ENCODE assay signal across 12 cellular contexts in genomic region chr5:72584466-72584865, GRCh38.
DNase-seq lines count a peak whose midpoint lies in the region; FAIRE-seq and TF ChIP-seq lines count a peak whose summit lies in the region.
"Had no signal": no experiment of that assay in that cellular context is flagged by ENCODE, and none has a peak within 500 bp of the region (broad histone marks: within the 10 kb centered on the region; RNA-seq: fewer than 3 reads in every experiment).

No MANE protein-coding gene starts in this region.

- TF ChIP-seq POLR2A in transverse colon (IDR thresholded peaks at IDR 0.05) (no peak), vagina (IDR thresholded peaks at IDR 0.05) (no peak), esophagus muscularis mucosa (IDR thresholded peaks at IDR 0.05; ENCODE audit: low read depth) (no peak)

- TF ChIP-seq CTCF in transverse colon (IDR thresholded peaks at IDR 0.05) (no peak), vagina (IDR thresholded peaks at IDR 0.05) (no peak), esophagus muscularis mucosa (IDR thresholded peaks at IDR 0.05) (no peak)

- H3K36me3 ChIP-seq in transverse colon, result no peaks in the 10 kb centered on the region
- H3K36me3 ChIP-seq in vagina, result no peaks in the 10 kb centered on the region
- H3K36me3 ChIP-seq in esophagus muscularis mucosa, result no peaks in the 10 kb centered on the region

- intact Hi-C loops in transverse colon (cut with DNase I; ENCODE audit: low total_unique reads) (no loop called here), vagina (cut with DNase I) (no loop called here), esophagus muscularis mucosa (cut with DNase I) (no loop called here)

- H3K27ac ChIP-seq in transverse colon (no peak overlapping the region), vagina (no peak overlapping the region), esophagus muscularis mucosa (replicated peaks in 1 of 4) (no peak overlapping the region)

- TF ChIP-seq RAD21 in Ishikawa (IDR thresholded peaks at IDR 0.05; ENCODE audit: low read depth), result peak; percentile 14; the same call in 1 of the 2 replicates

- DNase-seq in DMS53 treated with DMSO at 0.1 percent for 48 hours (lab: John Stamatoyannopoulos, UW; ENCODE audit: unreplicated experiment), result peak; percentile 7
- DNase-seq in GM19239 (ENCODE audit: insufficient read length, low spot score), result peak; percentile 17
- peak; percentile 29 for DNase-seq in inferior parietal cortex (ENCODE audit: extremely low spot score)
- no peak for DNase-seq in LoVo (ENCODE audit: low spot score)
- DNase-seq in transverse colon, result no peak
- DNase-seq in vagina (ENCODE audit: extremely low spot score in 2 of 2), result no peak
- no peak for DNase-seq in esophagus muscularis mucosa (ENCODE audit: extremely low spot score)
- DNase-seq: activated T-cell treated with anti-CD3 and anti-CD28 coated beads, Interleukin-2, amount 50 U/mL, for 72 hours; COR-L47; NCI-H2171; posterior cingulate gyrus had no signal

- H3K9me3 ChIP-seq in transverse colon (no peaks in the 10 kb centered on the region), vagina (no peaks in the 10 kb centered on the region), esophagus muscularis mucosa (no peaks in the 10 kb centered on the region)

- FAIRE-seq in GM19239 (lab: Jason Lieb, UNC), result peak; percentile 89

- H3K27me3 ChIP-seq in transverse colon (no peaks in the 10 kb centered on the region), vagina (no peaks in the 10 kb centered on the region), esophagus muscularis mucosa (no peaks in the 10 kb centered on the region)

- TF ChIP-seq EP300 in Ishikawa (IDR thresholded peaks at IDR 0.05; ENCODE audit: borderline replicate concordance) (no peak), transverse colon (IDR thresholded peaks at IDR 0.05; ENCODE audit: low read depth) (no peak), esophagus muscularis mucosa (IDR thresholded peaks at IDR 0.05) (no peak)

- WGBS in transverse colon (ENCODE audit: low coverage in 1 of 2), 2 donors, result 42 to 53% methylated on average over 3 of the region's 3 CpGs
- 79% methylated on average over 3 of the region's 3 CpGs for WGBS in esophagus muscularis mucosa

- H3K4me1 ChIP-seq in transverse colon, result no peaks in the 10 kb centered on the region
- H3K4me1 ChIP-seq in vagina, result no peaks in the 10 kb centered on the region
- H3K4me1 ChIP-seq in esophagus muscularis mucosa, result no peaks in the 10 kb centered on the region

- H3K4me3 ChIP-seq in transverse colon, result no peak overlapping the region
- no peak overlapping the region for H3K4me3 ChIP-seq in vagina
- no peak overlapping the region for H3K4me3 ChIP-seq in esophagus muscularis mucosa

- in situ Hi-C loops in transverse colon (cut with MboI; ENCODE audit: low pct_ligation_motif_present in 1 of 4, low pct_unique_long_range_greater_than_20kb in 1 of 4, low sequenced_read_pairs in 3 of 4), result no loop called here

TF ChIP-seq in Ishikawa, 13 proteins besides CTCF, POLR2A, EP300 and RAD21:
- TF ChIP-seq FOXM1 (IDR thresholded peaks at IDR 0.05; ENCODE audit: borderline replicate concordance, low read depth), result no peak
- no peak for TF ChIP-seq MAX (IDR thresholded peaks at IDR 0.05)
- no peak for TF ChIP-seq EGR1 (IDR thresholded peaks at IDR 0.05)
- TF ChIP-seq CEBPB (IDR thresholded peaks at IDR 0.05), result no peak
- no peak for TF ChIP-seq NFIC (IDR thresholded peaks at IDR 0.05)
- TF ChIP-seq, protein P1, sequence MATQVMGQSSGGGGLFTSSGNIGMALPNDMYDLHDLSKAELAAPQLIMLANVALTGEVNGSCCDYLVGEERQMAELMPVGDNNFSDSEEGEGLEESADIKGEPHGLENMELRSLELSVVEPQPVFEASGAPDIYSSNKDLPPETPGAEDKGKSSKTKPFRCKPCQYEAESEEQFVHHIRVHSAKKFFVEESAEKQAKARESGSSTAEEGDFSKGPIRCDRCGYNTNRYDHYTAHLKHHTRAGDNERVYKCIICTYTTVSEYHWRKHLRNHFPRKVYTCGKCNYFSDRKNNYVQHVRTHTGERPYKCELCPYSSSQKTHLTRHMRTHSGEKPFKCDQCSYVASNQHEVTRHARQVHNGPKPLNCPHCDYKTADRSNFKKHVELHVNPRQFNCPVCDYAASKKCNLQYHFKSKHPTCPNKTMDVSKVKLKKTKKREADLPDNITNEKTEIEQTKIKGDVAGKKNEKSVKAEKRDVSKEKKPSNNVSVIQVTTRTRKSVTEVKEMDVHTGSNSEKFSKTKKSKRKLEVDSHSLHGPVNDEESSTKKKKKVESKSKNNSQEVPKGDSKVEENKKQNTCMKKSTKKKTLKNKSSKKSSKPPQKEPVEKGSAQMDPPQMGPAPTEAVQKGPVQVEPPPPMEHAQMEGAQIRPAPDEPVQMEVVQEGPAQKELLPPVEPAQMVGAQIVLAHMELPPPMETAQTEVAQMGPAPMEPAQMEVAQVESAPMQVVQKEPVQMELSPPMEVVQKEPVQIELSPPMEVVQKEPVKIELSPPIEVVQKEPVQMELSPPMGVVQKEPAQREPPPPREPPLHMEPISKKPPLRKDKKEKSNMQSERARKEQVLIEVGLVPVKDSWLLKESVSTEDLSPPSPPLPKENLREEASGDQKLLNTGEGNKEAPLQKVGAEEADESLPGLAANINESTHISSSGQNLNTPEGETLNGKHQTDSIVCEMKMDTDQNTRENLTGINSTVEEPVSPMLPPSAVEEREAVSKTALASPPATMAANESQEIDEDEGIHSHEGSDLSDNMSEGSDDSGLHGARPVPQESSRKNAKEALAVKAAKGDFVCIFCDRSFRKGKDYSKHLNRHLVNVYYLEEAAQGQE (IDR thresholded peaks at IDR 0.05; ENCODE audit: low read depth), result no peak
- TF ChIP-seq, protein P2, sequence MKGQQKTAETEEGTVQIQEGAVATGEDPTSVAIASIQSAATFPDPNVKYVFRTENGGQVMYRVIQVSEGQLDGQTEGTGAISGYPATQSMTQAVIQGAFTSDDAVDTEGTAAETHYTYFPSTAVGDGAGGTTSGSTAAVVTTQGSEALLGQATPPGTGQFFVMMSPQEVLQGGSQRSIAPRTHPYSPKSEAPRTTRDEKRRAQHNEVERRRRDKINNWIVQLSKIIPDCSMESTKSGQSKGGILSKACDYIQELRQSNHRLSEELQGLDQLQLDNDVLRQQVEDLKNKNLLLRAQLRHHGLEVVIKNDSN (IDR thresholded peaks at IDR 0.05), result no peak
- TF ChIP-seq CREB1 (IDR thresholded peaks at IDR 0.05; ENCODE audit: low read depth), result no peak
- TF ChIP-seq TAF1 (IDR thresholded peaks at IDR 0.05; ENCODE audit: low read depth), result no peak
- no peak for TF ChIP-seq YY1 (IDR thresholded peaks at IDR 0.05; ENCODE audit: low read depth)
- TF ChIP-seq TCF12 (IDR thresholded peaks at IDR 0.05; ENCODE audit: low read depth), result no peak
- no peak for TF ChIP-seq TEAD4 (IDR thresholded peaks at IDR 0.05)
- TF ChIP-seq ZBTB7A (IDR thresholded peaks at IDR 0.05; ENCODE audit: low read depth), result no peak

Comparison
In these comparisons a context has a peak if more than half of its experiments do, and no peak if none do; other contexts are left out.
1. DNase-seq: peak in DMS53 treated with DMSO at 0.1 percent for 48 hours (single experiment), GM19239 (single experiment) and inferior parietal cortex (single experiment); none in LoVo (single experiment), transverse colon (single experiment), vagina (0 of 2) and esophagus muscularis mucosa (single experiment).